10 cellular contexts compared by ENCODE assay signal in genomic region chr14:58082491-58083098, GRCh38.
DNase-seq lines count a peak whose midpoint lies in the region; ATAC-seq, FAIRE-seq and TF ChIP-seq lines count a peak whose summit lies in the region.
"Had no signal": no experiment of that assay in that cellular context is flagged by ENCODE, and none has a peak within 500 bp of the region (broad histone marks: within the 10 kb centered on the region; RNA-seq: fewer than 3 reads in every experiment).

No MANE protein-coding gene starts in this region.

- H3K4me3 ChIP-seq in fibroblast of pulmonary artery (replicated peaks; ENCODE audit: low read depth, low read length) = no peak overlapping the region

- peak; percentile 30 for DNase-seq in H54 (ENCODE audit: insufficient read length, low spot score)
- DNase-seq in SK-MEL-5 (ENCODE audit: low read depth, low spot score) = peak; percentile 59
- peak; percentile 90 for DNase-seq in fibroblast of pulmonary artery (ENCODE audit: low read depth)
- DNase-seq in sciatic nerve (ENCODE audit: low spot score) = no peak
- no peak for DNase-seq in DMS114 treated with DMSO at 0.1 percent for 48 hours (lab: John Stamatoyannopoulos, UW; ENCODE audit: unreplicated experiment)
- no peak for DNase-seq in NCI-H524 treated with DMSO at 0.1 percent for 48 hours (lab: John Stamatoyannopoulos, UW)
- no peak for DNase-seq in germinal center (ENCODE audit: low spot score)
- DNase-seq: activated naive CD8-positive, alpha-beta T cell treated with anti-CD3 and anti-CD28 coated beads, Interleukin-2, amount 50 U/mL, for 24 hours had no signal

- no peak for TF ChIP-seq CTCF in fibroblast of pulmonary artery (IDR thresholded peaks at IDR 0.05; ENCODE audit: low read length, missing control alignments)

- in situ Hi-C loops in SK-MEL-5 (cut with HindIII; ENCODE audit: low pct_unique_long_range_greater_than_20kb, low sequenced_read_pairs) = no loop called here

- no peak for TF ChIP-seq POLR2A in H54 (IDR thresholded peaks at IDR 0.05; ENCODE audit: low read depth, low read length)

- FAIRE-seq in H54 (lab: Jason Lieb, UNC) = peak; percentile 80

- ATAC-seq in sciatic nerve (peak; percentile 70), GM19455 (IDR thresholded peaks at IDR 0.05; ENCODE audit: unreplicated experiment) (no peak)
- ATAC-seq: activated naive CD8-positive, alpha-beta T cell treated with anti-CD3 and anti-CD28 coated beads, Interleukin-2, amount 50 U/mL, for 24 hours; natural killer cell treated with Interleukin-12 subunit alpha and Interleukin-12 subunit beta and Interleukin-15 and Interleukin-18, amount 100 ng/mL, for 72 hours had no signal

- intact Hi-C loops in sciatic nerve (cut with DNase I) = no loop called here

Comparison
In these comparisons a context has a peak if more than half of its experiments do, and no peak if none do; other contexts are left out.
1. DNase-seq: peak in H54 (single experiment), SK-MEL-5 (single experiment) and fibroblast of pulmonary artery (single experiment); none in sciatic nerve (single experiment), DMS114 treated with DMSO at 0.1 percent for 48 hours (single experiment), NCI-H524 treated with DMSO at 0.1 percent for 48 hours (single experiment) and germinal center (single experiment).